In genomic region chr1:66156144-66156543, GRCh38 we compare ENCODE assay signal across 17 cellular contexts.
DNase-seq lines count a peak whose midpoint lies in the region; ATAC-seq and TF ChIP-seq lines count a peak whose summit lies in the region.
"Had no signal": no experiment of that assay in that cellular context is flagged by ENCODE, and none has a peak within 500 bp of the region (broad histone marks: within the 10 kb centered on the region; RNA-seq: fewer than 3 reads in every experiment).

No MANE protein-coding gene starts in this region.

- POLR2A ChIA-PET in HEK293 (lab: Yijun Ruan, JAX) = no interaction called here

- H3K9me3 ChIP-seq in HEK293 (ENCODE audit: control insufficient read depth, insufficient read depth, low read depth, low read length) = no peaks in the 10 kb centered on the region
- H3K9me3 ChIP-seq: BE2C had no signal

- H3K4me1 ChIP-seq in HEK293 (ENCODE audit: control insufficient read depth, insufficient read depth, low read length) = no peaks in the 10 kb centered on the region
- H3K4me1 ChIP-seq: BE2C had no signal

- CTCF ChIA-PET in HEK293 (lab: Yijun Ruan, JAX) = no interaction called here

- intact Hi-C loops in dorsolateral prefrontal cortex (cut with DNase I) (loop anchor here (5.0 kb wide), 2 partner anchors 86 to 164 kb away; no protein-coding TSS in a partner anchor), posterior vena cava (cut with DNase I) (no loop called here)

- DNase-seq in dorsolateral prefrontal cortex = no peak
- peak; percentile 73 for DNase-seq in medulla oblongata (ENCODE audit: extremely low spot score)
- DNase-seq in superior temporal gyrus (ENCODE audit: extremely low spot score) = peak; percentile 92
- no peak for DNase-seq in activated CD4-positive, alpha-beta T cell treated with anti-CD3 and anti-CD28 coated beads for 1 hour
- no peak for DNase-seq in posterior vena cava (ENCODE audit: low spot score)
- no peak for DNase-seq in activated T-cell treated with anti-CD3 and anti-CD28 coated beads, Interleukin-2, amount 50 U/mL, for 72 hours
- DNase-seq: ACHN; BE2C; CD8-positive, alpha-beta T cell; COR-L47; DMS153; DMS79 treated with DMSO at 0.1 percent for 48 hours; EL; GM23248 had no signal

- no peak overlapping the region for H3K4me3 ChIP-seq in HEK293 (ENCODE audit: low read depth, low read length)
- peak overlapping the region in 1 of 59 donors; percentile 18 for H3K4me3 ChIP-seq in dorsolateral prefrontal cortex
- H3K4me3 ChIP-seq: GM23248 had no signal

- no peaks in the 10 kb centered on the region for H3K27me3 ChIP-seq in dorsolateral prefrontal cortex
- H3K27me3 ChIP-seq: BE2C had no signal

- no peaks in the 10 kb centered on the region for H3K9me3 Mint-ChIP-seq in activated T-cell treated with anti-CD3 and anti-CD28 coated beads, Interleukin-2, amount 50 U/mL, for 72 hours
- H3K9me3 Mint-ChIP-seq: CD8-positive, alpha-beta T cell had no signal

- no peak overlapping the region for H3K27ac ChIP-seq in HEK293 (ENCODE audit: extremely low read depth, low read depth, low read length)
- H3K27ac ChIP-seq in dorsolateral prefrontal cortex = peak overlapping the region; percentile 19 to 97 (median 89)
- H3K27ac ChIP-seq: C4-2B, GM23248 had no signal

- no peaks in the 10 kb centered on the region for H3K4me1 Mint-ChIP-seq in activated T-cell treated with anti-CD3 and anti-CD28 coated beads, Interleukin-2, amount 50 U/mL, for 72 hours (ENCODE audit: low read depth)

- no peak for ATAC-seq in activated T-cell treated with anti-CD3 and anti-CD28 coated beads, Interleukin-2, amount 50 U/mL, for 72 hours (replicated peaks in 1 of 2)
- ATAC-seq: CD8-positive, alpha-beta T cell; HCT116 had no signal

- no peaks in the 10 kb centered on the region for H3K36me3 ChIP-seq in HEK293 (ENCODE audit: control insufficient read depth in 2 of 2, insufficient read depth in 1 of 2, low read length in 2 of 2)
- H3K36me3 ChIP-seq: BE2C had no signal

- H3K27ac Mint-ChIP-seq in activated T-cell treated with anti-CD3 and anti-CD28 coated beads, Interleukin-2, amount 50 U/mL, for 72 hours = no peak overlapping the region
- H3K27ac Mint-ChIP-seq: CD8-positive, alpha-beta T cell had no signal

- H3K4me3 Mint-ChIP-seq in activated T-cell treated with anti-CD3 and anti-CD28 coated beads, Interleukin-2, amount 50 U/mL, for 72 hours = no peak overlapping the region
- H3K4me3 Mint-ChIP-seq: CD8-positive, alpha-beta T cell had no signal

- no peaks in the 10 kb centered on the region for H3K36me3 Mint-ChIP-seq in activated T-cell treated with anti-CD3 and anti-CD28 coated beads, Interleukin-2, amount 50 U/mL, for 72 hours (ENCODE audit: insufficient read depth in 2 of 2)
- H3K36me3 Mint-ChIP-seq: CD8-positive, alpha-beta T cell had no signal

- H3K27me3 Mint-ChIP-seq in activated T-cell treated with anti-CD3 and anti-CD28 coated beads, Interleukin-2, amount 50 U/mL, for 72 hours (ENCODE audit: low read depth) = peaks cover 41% of the 10 kb centered on the region

- no peak for TF ChIP-seq CTCF in HEK293 (tag by site-specific recombination; IDR thresholded peaks at IDR 0.05)
- peak in 1 of 56 donors; percentile 9 for TF ChIP-seq CTCF in dorsolateral prefrontal cortex (IDR thresholded peaks at IDR 0.05 in 54 of 56, conservative IDR thresholded peaks at IDR 0.05 in 2 of 56; ENCODE audit: low read depth in 1 of 56, partially characterized antibody in 56 of 56)

TF ChIP-seq in HEK293, 187 proteins besides CTCF, POLR2A, EP300 and RAD21:
- TF ChIP-seq ATF2 (tag by site-specific recombination; IDR thresholded peaks at IDR 0.05; ENCODE audit: low read depth) (peak; percentile 61; the same call in 1 of the 2 replicates), SCRT2 (tag by site-specific recombination; IDR thresholded peaks at IDR 0.05) (peak; percentile 52; the same call in 1 of the 2 replicates), OSR2 (tag by site-specific recombination; IDR thresholded peaks at IDR 0.05) (no peak)

Comparison
In these comparisons a context has a peak if more than half of its experiments do, and no peak if none do; other contexts are left out.
1. DNase-seq: peak in medulla oblongata (single experiment) and superior temporal gyrus (single experiment); none in dorsolateral prefrontal cortex (0 of 10), activated CD4-positive, alpha-beta T cell treated with anti-CD3 and anti-CD28 coated beads for 1 hour (single experiment), posterior vena cava (single experiment) and activated T-cell treated with anti-CD3 and anti-CD28 coated beads, Interleukin-2, amount 50 U/mL, for 72 hours (0 of 2).
2. intact Hi-C loops: an anchor here in dorsolateral prefrontal cortex (5.0 kb wide); none called in posterior vena cava.